Comparison of ENCODE assay signal across 8 cellular contexts in genomic region chr17:83205387-83206035, GRCh38.
DNase-seq lines count a peak whose midpoint lies in the region; ATAC-seq, FAIRE-seq and TF ChIP-seq lines count a peak whose summit lies in the region.
"Not testable (repeated sequence)": the region's sequence is repeated elsewhere in the genome, so short reads cannot be mapped to it uniquely, and the experiment has no call there.

No MANE protein-coding gene starts in this region.

- not testable (repeated sequence) for TF ChIP-seq EP300 in K562 (IDR thresholded peaks at IDR 0.05; ENCODE audit: low read length)

- not testable (repeated sequence) for FAIRE-seq in K562 (lab: Jason Lieb, UNC)

- POLR2A ChIA-PET in activated CD8-positive, alpha-beta T cell treated with anti-CD3 and anti-CD28 coated beads, Interleukin-2, amount 10 ng/mL, durations not matched to agents 7 days and 5 days (lab: Charles Lee); K562 (lab: Yijun Ruan, JAX): not testable (repeated sequence)

- CTCF ChIA-PET in activated CD8-positive, alpha-beta T cell treated with anti-CD3 and anti-CD28 coated beads, Interleukin-2, amount 10 ng/mL, durations not matched to agents 7 days and 5 days (lab: Charles Lee), result interaction anchor here (0.6 to 1.1 kb wide), 3 partner anchors 169 to 425 kb away, joined by 3 to 4 read pairs (median 3); no protein-coding TSS in a partner anchor
- CTCF ChIA-PET in K562 (lab: Yijun Ruan, JAX; ENCODE audit: low intra/inter-chr PET ratio), result interaction anchor here (0.6 to 1.8 kb wide), 10 partner anchors 158 to 967 kb away, joined by 3 to 16 read pairs (median 3); no protein-coding TSS in a partner anchor

- H3K4me2 ChIP-seq in K562 (ENCODE audit: insufficient read depth, low read length), result not testable (repeated sequence)

- peaks cover 4 to 11% of the 10 kb centered on the region in 2 donors for H3K36me3 Mint-ChIP-seq in CD14-positive monocyte
- H3K36me3 Mint-ChIP-seq in activated CD8-positive, alpha-beta T cell treated with anti-CD3 and anti-CD28 coated beads, Interleukin-2, amount 10 ng/mL, durations not matched to agents 7 days and 5 days (ENCODE audit: low read depth); natural killer cell treated with Interleukin-12 subunit alpha and Interleukin-12 subunit beta and Interleukin-15 and Interleukin-18, amount 100 ng/mL, for 72 hours: not testable (repeated sequence)

- not testable (repeated sequence) for H3K4me3 Mint-ChIP-seq in CD14-positive monocyte; activated CD8-positive, alpha-beta T cell treated with anti-CD3 and anti-CD28 coated beads, Interleukin-2, amount 10 ng/mL, durations not matched to agents 7 days and 5 days; natural killer cell treated with Interleukin-12 subunit alpha and Interleukin-12 subunit beta and Interleukin-15 and Interleukin-18, amount 100 ng/mL, for 72 hours

- not testable (repeated sequence) for BruUV-seq in K562 (replicated peaks; lab: Mats Ljungman, UMichigan)

- not testable (repeated sequence) for ATAC-seq in RWPE2 (ENCODE audit: low read depth); activated CD8-positive, alpha-beta T cell treated with anti-CD3 and anti-CD28 coated beads, Interleukin-2, amount 10 ng/mL, durations not matched to agents 7 days and 5 days; K562; Right ventricle myocardium superior (ENCODE audit: poor library complexity); natural killer cell treated with Interleukin-12 subunit alpha and Interleukin-12 subunit beta and Interleukin-15 and Interleukin-18, amount 100 ng/mL, for 72 hours

- not testable (repeated sequence) for H3K4me1 ChIP-seq in RWPE2 (ENCODE audit: insufficient read depth, poor library complexity, severe bottlenecking); K562 (replicated peaks in 1 of 2; ENCODE audit: control insufficient read depth in 2 of 2, insufficient read depth in 2 of 2, low read length in 2 of 2)

- H3K27me3 Mint-ChIP-seq in CD14-positive monocyte (ENCODE audit: low read depth in 3 of 3); activated CD8-positive, alpha-beta T cell treated with anti-CD3 and anti-CD28 coated beads, Interleukin-2, amount 10 ng/mL, durations not matched to agents 7 days and 5 days (ENCODE audit: low read depth); natural killer cell treated with Interleukin-12 subunit alpha and Interleukin-12 subunit beta and Interleukin-15 and Interleukin-18, amount 100 ng/mL, for 72 hours: not testable (repeated sequence)

- not testable (repeated sequence) for H3K9me3 Mint-ChIP-seq in CD14-positive monocyte; activated CD8-positive, alpha-beta T cell treated with anti-CD3 and anti-CD28 coated beads, Interleukin-2, amount 10 ng/mL, durations not matched to agents 7 days and 5 days (ENCODE audit: insufficient read depth); natural killer cell treated with Interleukin-12 subunit alpha and Interleukin-12 subunit beta and Interleukin-15 and Interleukin-18, amount 100 ng/mL, for 72 hours

- peaks cover 50% of the 10 kb centered on the region for H3K4me1 Mint-ChIP-seq in CD14-positive monocyte
- peaks cover 28% of the 10 kb centered on the region for H3K4me1 Mint-ChIP-seq in activated CD8-positive, alpha-beta T cell treated with anti-CD3 and anti-CD28 coated beads, Interleukin-2, amount 10 ng/mL, durations not matched to agents 7 days and 5 days (ENCODE audit: low read depth)
- H3K4me1 Mint-ChIP-seq in natural killer cell treated with Interleukin-12 subunit alpha and Interleukin-12 subunit beta and Interleukin-15 and Interleukin-18, amount 100 ng/mL, for 72 hours (ENCODE audit: low read depth in 2 of 2), result peaks cover 47 to 48% of the 10 kb centered on the region in 2 donors

- not testable (repeated sequence) for H3K9me1 ChIP-seq in K562 (ENCODE audit: control insufficient read depth, insufficient read depth, low read length)

- H3K27me3 ChIP-seq in RWPE2 (ENCODE audit: insufficient read depth, poor library complexity, severe bottlenecking); K562 (ENCODE audit: control insufficient read depth in 2 of 2, insufficient read depth in 2 of 2, low read length in 2 of 2): not testable (repeated sequence)

- not testable (repeated sequence) for H3K79me2 ChIP-seq in K562 (ENCODE audit: control insufficient read depth, insufficient read depth, low read length)

- peak; percentile 93 for TF ChIP-seq CTCF in CD14-positive monocyte (IDR thresholded peaks at IDR 0.05)
- TF ChIP-seq CTCF in RWPE2 (IDR thresholded peaks at IDR 0.05; ENCODE audit: poor library complexity, severe bottlenecking), result peak; percentile 33
- TF ChIP-seq CTCF in K562 (IDR thresholded peaks at IDR 0.05 in 2 of 3, conservative IDR thresholded peaks at IDR 0.05 in 1 of 3; ENCODE audit: insufficient read depth in 2 of 3, low read depth in 1 of 3, low read length in 3 of 3), result peak; percentile 44 to 68 (median 48); a peak in 5 of 6 replicates

- H3K4me3 ChIP-seq in RWPE2 (ENCODE audit: severe bottlenecking); K562: not testable (repeated sequence)

- H2AFZ ChIP-seq in K562 (ENCODE audit: low read depth, low read length), result not testable (repeated sequence)

- H3K9me3 ChIP-seq in RWPE2 (ENCODE audit: severe bottlenecking); K562 (replicated peaks; ENCODE audit: control insufficient read depth, insufficient read depth, low read depth, low read length): not testable (repeated sequence)

- H4K20me1 ChIP-seq in K562 (replicated peaks; ENCODE audit: control insufficient read depth, insufficient read depth, low read length), result not testable (repeated sequence)

- H3K27ac ChIP-seq in RWPE2 (ENCODE audit: poor library complexity, severe bottlenecking); K562 (ENCODE audit: extremely low read depth, low read depth, low read length): not testable (repeated sequence)

- 64% methylated on average over 5 of the region's 50 CpGs for WGBS in K562 (ENCODE audit: insufficient coverage, low coverage, missing lambda C conversion rate)

- H3K9ac ChIP-seq in K562 (ENCODE audit: insufficient read depth in 1 of 2, low read depth in 2 of 2, low read length in 2 of 2), result not testable (repeated sequence)

- in situ Hi-C loops in K562 (cut with MboI), result not testable (repeated sequence)

- intact Hi-C loops in CD14-positive monocyte (cut with micrococcal nuclease); K562 (cut with micrococcal nuclease); Right ventricle myocardium superior (cut with DNase I): not testable (repeated sequence)

- H3K27ac Mint-ChIP-seq in CD14-positive monocyte, result peak overlapping the region in 3 of 7 donors; percentile 35 to 88 (median 78)
- not testable (repeated sequence) for H3K27ac Mint-ChIP-seq in activated CD8-positive, alpha-beta T cell treated with anti-CD3 and anti-CD28 coated beads, Interleukin-2, amount 10 ng/mL, durations not matched to agents 7 days and 5 days
- peak overlapping the region in 1 of 2 donors; percentile 67 for H3K27ac Mint-ChIP-seq in natural killer cell treated with Interleukin-12 subunit alpha and Interleukin-12 subunit beta and Interleukin-15 and Interleukin-18, amount 100 ng/mL, for 72 hours

- H3K36me3 ChIP-seq in RWPE2 (ENCODE audit: low read depth); K562 (ENCODE audit: control insufficient read depth, insufficient read depth, low read length): not testable (repeated sequence)

- DNase-seq in CD14-positive monocyte (ENCODE audit: low spot score) (peak; percentile 78), HT-29 (ENCODE audit: low spot score) (peak; percentile 33), K562 (ENCODE audit: extremely low read depth in 1 of 4, low spot score in 3 of 4) (peak in 1 of 4 experiments; percentile 56), Right ventricle myocardium superior (peak; percentile 79)
- DNase-seq in RWPE2 (ENCODE audit: low spot score), result not testable (repeated sequence)
- DNase-seq in activated CD8-positive, alpha-beta T cell treated with anti-CD3 and anti-CD28 coated beads, Interleukin-2, amount 10 ng/mL, durations not matched to agents 7 days and 5 days, result peak; percentile 76
- DNase-seq in natural killer cell treated with Interleukin-12 subunit alpha and Interleukin-12 subunit beta and Interleukin-15 and Interleukin-18, amount 100 ng/mL, for 72 hours (ENCODE audit: low spot score), result peak; percentile 76
- DNase-seq in stimulated activated CD4-positive, alpha-beta T cell treated with anti-CD3 and anti-CD28 coated beads, TNF-alpha, amount 100 ng/mL, for 4 hours (ENCODE audit: low read depth in 3 of 3), result peak; percentile 19 to 39 (median 38)

- TF ChIP-seq RAD21 in K562 (CRISPR knock-in tag; conservative IDR thresholded peaks at IDR 0.05 in 1 of 2, IDR thresholded peaks at IDR 0.05 in 1 of 2), result peak; percentile 57 to 83

- TF ChIP-seq POLR2A in K562 (conservative IDR thresholded peaks at IDR 0.05), result not testable (repeated sequence)

TF ChIP-seq in K562, 482 proteins besides CTCF, POLR2A, EP300 and RAD21 (continues in another document):
- TF ChIP-seq DEAF1 (CRISPR knock-in tag; IDR thresholded peaks at IDR 0.05), result peak; percentile 65
- peak; percentile 19; the same call in 1 of the 2 replicates for TF ChIP-seq SMC3 (conservative IDR thresholded peaks at IDR 0.05; ENCODE audit: insufficient read depth, low read depth, low read length)

Comparison
In these comparisons a context has a peak if more than half of its experiments do, and no peak if none do; other contexts are left out.
1. CTCF ChIP-seq: peak in every context shown above with its lines; median percentile 93 in CD14-positive monocyte; 48 in K562; 33 in RWPE2.